In genomic region chr3:121661376-121661775, GRCh38 we compare ENCODE assay signal across 10 cellular contexts. TPM values are rescaled to one million over a fixed set of nuclear protein-coding genes. Genes with fewer than 3 reads are reported as not detected.
DNase-seq lines count a peak whose midpoint lies in the region; ATAC-seq and TF ChIP-seq lines count a peak whose summit lies in the region.
"Had no signal": no experiment of that assay in that cellular context is flagged by ENCODE, and none has a peak within 500 bp of the region (broad histone marks: within the 10 kb centered on the region; RNA-seq: fewer than 3 reads in every experiment).

No MANE protein-coding gene starts in this region.

- H3K4ac ChIP-seq in H9 (ENCODE audit: low read depth, low read length) = no peak overlapping the region

- no peak overlapping the region for H3K14ac ChIP-seq in H9 (ENCODE audit: insufficient read depth, low read length)

- H3K79me1 ChIP-seq in H9 (ENCODE audit: insufficient read depth, low read depth, low read length, poor library complexity, severe bottlenecking) = no peaks in the 10 kb centered on the region

- H3K36me3 Mint-ChIP-seq in glutamatergic neuron (ENCODE audit: unreplicated experiment) = peaks cover 10% of the 10 kb centered on the region
- H3K36me3 Mint-ChIP-seq in H9 (ENCODE audit: insufficient read depth in 1 of 3, low read depth in 3 of 3) = peaks cover 8 to 35% (median 21%) of the 10 kb centered on the region in 3 experiments; a peak in 6 of 7 replicates

- intact Hi-C loops in A673 (cut with micrococcal nuclease; ENCODE audit: unreplicated experiment) = no loop called here
- intact Hi-C loops in ascending aorta (cut with DNase I) = no loop called here
- intact Hi-C loops in mucosa of descending colon (cut with DNase I, micrococcal nuclease) = no loop called here

- peaks cover 9% of the 10 kb centered on the region for H3K36me3 ChIP-seq in A673 (ENCODE audit: insufficient read depth, low read length, poor library complexity, severe bottlenecking)
- H3K36me3 ChIP-seq in ascending aorta = peaks cover 26 to 38% of the 10 kb centered on the region in 2 donors
- H3K36me3 ChIP-seq in mucosa of descending colon (ENCODE audit: low read depth) = peaks cover 10% of the 10 kb centered on the region

- H2AK5ac ChIP-seq in H9 (ENCODE audit: insufficient read length, low read length) = no peak overlapping the region

- H3K23ac ChIP-seq in H9 (ENCODE audit: insufficient read length, low read depth, low read length) = no peak overlapping the region

- no peak overlapping the region for H3K56ac ChIP-seq in H9 (ENCODE audit: insufficient read length, low read depth, low read length)

- no peak for TF ChIP-seq CTCF in A673 (conservative IDR thresholded peaks at IDR 0.05; ENCODE audit: low read depth, low read length)
- TF ChIP-seq CTCF in ascending aorta (IDR thresholded peaks at IDR 0.05) = no peak
- TF ChIP-seq CTCF in mucosa of descending colon (IDR thresholded peaks at IDR 0.05) = no peak
- TF ChIP-seq CTCF in glutamatergic neuron (IDR thresholded peaks at IDR 0.05; ENCODE audit: partially characterized antibody, unreplicated experiment) = no peak
- TF ChIP-seq CTCF in H9 (conservative IDR thresholded peaks at IDR 0.05) = no peak

- no peaks in the 10 kb centered on the region for H3K79me2 ChIP-seq in H9 (ENCODE audit: insufficient read depth, low read length)

- H2BK12ac ChIP-seq in H9 (ENCODE audit: insufficient read length, low read depth, low read length) = no peak overlapping the region

- no peak overlapping the region for H3K4me2 ChIP-seq in H9 (ENCODE audit: insufficient read depth, insufficient read length, low read length)

- H3K27ac ChIP-seq in A673 (ENCODE audit: low read depth, low read length, poor library complexity, severe bottlenecking) = peak overlapping the region; percentile 89
- peak overlapping the region; percentile 49 to 67 for H3K27ac ChIP-seq in ascending aorta
- no peak overlapping the region for H3K27ac ChIP-seq in H9 (ENCODE audit: insufficient read length, low read depth, low read length)

- POLR2A ChIA-PET in A673 (lab: Charles Lee; ENCODE audit: low non-redundant PET) = interaction anchor here (0.9 kb wide), 1 partner anchor 16 kb away, joined by 3 read pairs; no protein-coding TSS in a partner anchor

- H3K4me3 Mint-ChIP-seq in glutamatergic neuron (ENCODE audit: unreplicated experiment) = no peak overlapping the region
- no peak overlapping the region for H3K4me3 Mint-ChIP-seq in H9

- BruUV-seq in A673 (replicated peaks; lab: Mats Ljungman, UMichigan) = no TSS peak

- H3T11ph ChIP-seq in H9 (ENCODE audit: low read length) = no peak overlapping the region

- no peaks in the 10 kb centered on the region for H3K9me3 Mint-ChIP-seq in glutamatergic neuron (ENCODE audit: unreplicated experiment)
- no peaks in the 10 kb centered on the region for H3K9me3 Mint-ChIP-seq in H9

- H3K23me2 ChIP-seq in H9 (ENCODE audit: insufficient read length, low read depth, low read length, poor library complexity, severe bottlenecking) = no peaks in the 10 kb centered on the region

- H4K5ac ChIP-seq in H9 (ENCODE audit: insufficient read length, low read depth, low read length) = no peak overlapping the region

- H3K4me1 Mint-ChIP-seq in glutamatergic neuron (ENCODE audit: low read depth, unreplicated experiment) (no peaks in the 10 kb centered on the region), H9 (peaks cover 11% of the 10 kb centered on the region in 2 experiments)

- H3K4me3 ChIP-seq in A673 (ENCODE audit: low read depth, low read length, poor library complexity, severe bottlenecking) (peak overlapping the region; percentile 49), ascending aorta (no peak overlapping the region), mucosa of descending colon (no peak overlapping the region)

- no peak overlapping the region for H2BK15ac ChIP-seq in H9 (ENCODE audit: low read depth, low read length)

- H3K9me3 ChIP-seq in A673 (ENCODE audit: low read depth, low read length, poor library complexity, severe bottlenecking) (no peaks in the 10 kb centered on the region), ascending aorta (no peaks in the 10 kb centered on the region), mucosa of descending colon (no peaks in the 10 kb centered on the region), H9 (ENCODE audit: control insufficient read depth, low read depth, low read length) (no peaks in the 10 kb centered on the region)

- H2BK120ac ChIP-seq in H9 (ENCODE audit: low read depth, low read length, poor library complexity, severe bottlenecking) = no peak overlapping the region

- ATAC-seq in mucosa of descending colon (peak; percentile 4), GM21786 (IDR thresholded peaks at IDR 0.05; ENCODE audit: unreplicated experiment) (no peak)
- ATAC-seq: HCT116 had no signal

- no peak overlapping the region for H4K91ac ChIP-seq in H9 (ENCODE audit: insufficient read length, low read depth, low read length)

- no peaks in the 10 kb centered on the region for H3K27me3 ChIP-seq in A673 (replicated peaks; ENCODE audit: insufficient read depth, low read depth, low read length, poor library complexity)
- H3K27me3 ChIP-seq in ascending aorta = no peaks in the 10 kb centered on the region
- H3K27me3 ChIP-seq in H9 (ENCODE audit: insufficient read depth, low read length) = no peaks in the 10 kb centered on the region

- WGBS in H9 (ENCODE audit: extremely low coverage, insufficient read length, low lambda C conversion rate) = no CpG with 5 or more reads among the region's 6 CpGs

- H2BK20ac ChIP-seq in H9 (ENCODE audit: low read depth, low read length, poor library complexity, severe bottlenecking) = no peak overlapping the region

- H2BK5ac ChIP-seq in H9 (ENCODE audit: insufficient read length, low read length) = no peak overlapping the region

- CTCF ChIA-PET in A673 (lab: Charles Lee) = no interaction called here

- no peak overlapping the region for H3K18ac ChIP-seq in H9 (ENCODE audit: insufficient read length, low read depth, low read length)

- no peaks in the 10 kb centered on the region for H4K20me1 ChIP-seq in H9 (ENCODE audit: control insufficient read depth, insufficient read depth, insufficient read length)

- H2AFZ ChIP-seq in H9 (ENCODE audit: low read length) = no peak overlapping the region

- H3K27ac Mint-ChIP-seq in glutamatergic neuron (ENCODE audit: unreplicated experiment) (no peak overlapping the region), H9 (peak overlapping the region in 1 of 3 experiments; percentile 70; a peak in 4 of 7 replicates)

- no peaks in the 10 kb centered on the region for H3K27me3 Mint-ChIP-seq in glutamatergic neuron (ENCODE audit: unreplicated experiment)
- H3K27me3 Mint-ChIP-seq in H9 (ENCODE audit: low read depth) = no peaks in the 10 kb centered on the region

- DNase-seq in A673 (ENCODE audit: low spot score) (no peak), HPDE6-E6E7 (ENCODE audit: extremely low spot score) (peak; percentile 53), ascending aorta (ENCODE audit: low spot score in 2 of 2) (no peak), mucosa of descending colon (peak in 1 of 3 donors; percentile 10), NCI-H2227 (lab: John Stamatoyannopoulos, UW; ENCODE audit: unreplicated experiment) (no peak), glutamatergic neuron (no peak), H9 (no peak)
- DNase-seq: NCI-H446 had no signal

- H4K8ac ChIP-seq in H9 (replicated peaks; ENCODE audit: insufficient read length, low read depth, low read length) = no peak overlapping the region

- H3K4me1 ChIP-seq in A673 (ENCODE audit: insufficient read depth, low read length, poor library complexity, severe bottlenecking) = peaks cover 25% of the 10 kb centered on the region
- no peaks in the 10 kb centered on the region for H3K4me1 ChIP-seq in ascending aorta
- H3K4me1 ChIP-seq in mucosa of descending colon (ENCODE audit: low read depth) = no peaks in the 10 kb centered on the region
- H3K4me1 ChIP-seq in H9 (ENCODE audit: insufficient read depth, low read length) = no peaks in the 10 kb centered on the region; the same call in 1 of the 2 replicates

- no peak overlapping the region for H3K9ac ChIP-seq in H9 (ENCODE audit: extremely low read depth, insufficient read length, low read length)

RNA-seq across cellular contexts. Expression of gene HCLS1, which starts 0.7 kb away (rescaled TPM):
- total RNA-seq in A673 (2021) = 92.4 and 96.9 TPM in 2 replicates
- total RNA-seq in ascending aorta = 19.8 TPM
- total RNA-seq in mucosa of descending colon = 10 to 100 TPM in 2 of 3 donors, 1 to 10 TPM in 1; 8.8 to 32.1 (median 23.5) TPM
- total RNA-seq in glutamatergic neuron (ENCODE audit: unreplicated experiment) = not detected
- 1.1 and 1.2 TPM in 2 replicates for total RNA-seq in H9 (2021)
